In the genomic region with DNA sequence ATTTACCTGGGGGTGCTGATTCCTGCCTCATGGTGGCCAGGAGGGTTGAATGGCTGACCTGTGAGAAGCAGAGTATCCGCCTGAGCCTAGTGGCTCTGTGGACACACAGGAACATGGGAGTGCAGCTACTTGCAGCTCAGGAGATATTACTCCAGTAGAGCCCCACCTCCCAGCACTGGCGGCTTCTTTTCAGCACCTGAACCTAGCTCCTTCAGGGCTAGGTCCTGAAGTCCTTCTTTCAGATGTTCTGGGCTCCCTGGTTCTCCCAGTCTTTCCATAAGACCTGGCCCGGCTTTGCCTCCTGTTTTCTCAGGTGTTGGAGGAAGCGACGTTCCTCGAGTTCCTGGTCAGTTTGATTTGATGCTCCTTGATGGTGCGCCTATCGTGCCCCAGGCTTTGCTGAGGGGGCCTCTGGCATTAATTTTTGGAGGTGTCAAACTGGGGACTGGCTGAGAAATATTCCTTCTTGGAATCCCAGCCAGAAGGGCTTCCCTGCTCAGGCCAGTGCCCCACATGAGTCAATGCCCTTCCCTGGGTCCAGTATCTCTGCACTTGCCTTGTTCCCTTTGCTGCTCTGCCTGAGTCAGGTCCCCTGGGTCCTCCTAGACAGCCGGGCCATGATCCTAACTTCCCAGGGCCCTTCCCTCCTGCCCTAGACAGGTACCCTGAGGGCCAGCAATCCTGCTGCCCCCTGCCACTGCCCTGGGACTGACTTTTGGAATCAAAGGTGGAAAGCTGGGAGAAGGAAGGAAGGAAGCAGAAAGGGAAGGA, we compare ENCODE assay signal across 20 cellular contexts.
DNase-seq lines count a peak whose midpoint lies in the region; ATAC-seq, FAIRE-seq and TF ChIP-seq lines count a peak whose summit lies in the region.
"Had no signal": no experiment of that assay in that cellular context is flagged by ENCODE, and none has a peak within 500 bp of the region (broad histone marks: within the 10 kb centered on the region; RNA-seq: fewer than 3 reads in every experiment).

No MANE protein-coding gene starts in this region.

- H3K4me2 ChIP-seq in HepG2 (ENCODE audit: low read depth, low read length), result no peak overlapping the region
- H3K4me2 ChIP-seq: KMS-11 had no signal

- peaks cover 5 to 64% of the 10 kb centered on the region in 2 experiments; a peak in 4 of 5 replicates for H3K27me3 ChIP-seq in HepG2 (ENCODE audit: control insufficient read depth in 1 of 2, insufficient read depth in 2 of 2, low read length in 2 of 2)
- no peaks in the 10 kb centered on the region for H3K27me3 ChIP-seq in right lobe of liver
- H3K27me3 ChIP-seq in gastroesophageal sphincter, result no peaks in the 10 kb centered on the region
- peaks cover 19% of the 10 kb centered on the region for H3K27me3 ChIP-seq in lower lobe of right lung (ENCODE audit: low read depth)
- H3K27me3 ChIP-seq: stomach had no signal

- no peak overlapping the region for H3K4me3 Mint-ChIP-seq in activated CD8-positive, alpha-beta memory T cell treated with anti-CD3 and anti-CD28 coated beads, Interleukin-2, amount 10 ng/mL, durations not matched to agents 7 days and 5 days
- H3K4me3 Mint-ChIP-seq: activated B cell treated with CpG ODN at 0.5 μM for 24 hours; activated CD4-positive, alpha-beta memory T cell treated with anti-CD3 and anti-CD28 coated beads for 36 hours; dendritic cell treated with granulocyte-macrophage colony-stimulating factor and Interleukin-4, amounts not matched to agents 40 ng/mL and 50 ng/mL, for 4 days had no signal

- 56% methylated on average over 9 of the region's 9 CpGs for WGBS in HepG2 (ENCODE audit: low lambda C conversion rate)
- WGBS in right lobe of liver (ENCODE audit: insufficient coverage, low coverage, low lambda C conversion rate, missing lambda C conversion rate), result 84% methylated on average over 6 of the region's 9 CpGs
- 80 to 87% methylated on average over 1 to 4 of the region's 9 CpGs for WGBS in gastroesophageal sphincter (ENCODE audit: low coverage in 1 of 2), 2 donors

- CTCF ChIA-PET in HepG2 (lab: Yijun Ruan, JAX; ENCODE audit: low intra/inter-chr PET ratio, low total read pairs), result no interaction called here
- CTCF ChIA-PET in activated CD8-positive, alpha-beta memory T cell treated with anti-CD3 and anti-CD28 coated beads, Interleukin-2, amount 10 ng/mL, durations not matched to agents 7 days and 5 days (lab: Charles Lee), result no interaction called here

- peaks cover 17% of the 10 kb centered on the region for H3K27me3 Mint-ChIP-seq in activated CD8-positive, alpha-beta memory T cell treated with anti-CD3 and anti-CD28 coated beads, Interleukin-2, amount 10 ng/mL, durations not matched to agents 7 days and 5 days

- no peaks in the 10 kb centered on the region for H3K9me3 Mint-ChIP-seq in activated CD8-positive, alpha-beta memory T cell treated with anti-CD3 and anti-CD28 coated beads, Interleukin-2, amount 10 ng/mL, durations not matched to agents 7 days and 5 days (ENCODE audit: low read depth)
- H3K9me3 Mint-ChIP-seq: activated B cell treated with CpG ODN at 0.5 μM for 24 hours; activated CD4-positive, alpha-beta memory T cell treated with anti-CD3 and anti-CD28 coated beads for 36 hours; dendritic cell treated with granulocyte-macrophage colony-stimulating factor and Interleukin-4, amounts not matched to agents 40 ng/mL and 50 ng/mL, for 4 days had no signal

- no peaks in the 10 kb centered on the region for H4K20me1 ChIP-seq in HepG2 (ENCODE audit: insufficient read depth, low read length)

- TF ChIP-seq POLR2A in HepG2 (IDR thresholded peaks at IDR 0.05; ENCODE audit: insufficient read depth in 1 of 2, low read depth in 2 of 2, low read length in 2 of 2) (no peak), right lobe of liver (IDR thresholded peaks at IDR 0.05) (no peak), gastroesophageal sphincter (IDR thresholded peaks at IDR 0.05) (no peak)

- H3K4me1 ChIP-seq in HepG2 (ENCODE audit: insufficient read depth, low read length), result peaks cover 41% of the 10 kb centered on the region
- H3K4me1 ChIP-seq in right lobe of liver, result no peaks in the 10 kb centered on the region
- peaks cover 14 to 73% (median 40%) of the 10 kb centered on the region in 3 donors for H3K4me1 ChIP-seq in gastroesophageal sphincter
- H3K4me1 ChIP-seq in lower lobe of right lung, result peaks cover 35% of the 10 kb centered on the region

- in situ Hi-C loops in HepG2 (cut with HindIII; ENCODE audit: extremely low pct_ligation_motif_present, low pct_unique_long_range_greater_than_20kb), result no loop called here

- H3K27ac ChIP-seq in HepG2 (ENCODE audit: extremely low read length, insufficient read depth, low read length) (no peak overlapping the region), right lobe of liver (no peak overlapping the region), gastroesophageal sphincter (peak overlapping the region in 3 of 4 donors; percentile 86 to 90 (median 87)), lower lobe of right lung (no peak overlapping the region)
- H3K27ac ChIP-seq: C4-2B, KMS-11, stomach, upper lobe of right lung had no signal

- no peak for FAIRE-seq in HepG2 (lab: Jason Lieb, UNC)

- peaks cover 1% of the 10 kb centered on the region for H3K4me1 Mint-ChIP-seq in activated CD8-positive, alpha-beta memory T cell treated with anti-CD3 and anti-CD28 coated beads, Interleukin-2, amount 10 ng/mL, durations not matched to agents 7 days and 5 days
- H3K4me1 Mint-ChIP-seq: activated B cell treated with CpG ODN at 0.5 μM for 24 hours had no signal

- BruUV-seq in HepG2 (replicated peaks; lab: Mats Ljungman, UMichigan), result no TSS peak

- ATAC-seq in HepG2 (peak; percentile 10; the same call in 1 of the 3 replicates), right lobe of liver (no peak), gastroesophageal sphincter (no peak), omental fat pad (ENCODE audit: low FRiP score) (no peak), HG02678 (IDR thresholded peaks at IDR 0.05; ENCODE audit: unreplicated experiment) (no peak), GM18870 (IDR thresholded peaks at IDR 0.05; ENCODE audit: unreplicated experiment) (no peak), lower lobe of right lung (no peak)
- no peak for ATAC-seq in activated CD8-positive, alpha-beta memory T cell treated with anti-CD3 and anti-CD28 coated beads, Interleukin-2, amount 10 ng/mL, durations not matched to agents 7 days and 5 days
- ATAC-seq: upper lobe of right lung had no signal

- H3K9me3 ChIP-seq in HepG2 (ENCODE audit: low read length) (no peaks in the 10 kb centered on the region), right lobe of liver (no peaks in the 10 kb centered on the region), gastroesophageal sphincter (no peaks in the 10 kb centered on the region), lower lobe of right lung (no peaks in the 10 kb centered on the region)
- H3K9me3 ChIP-seq: stomach, upper lobe of right lung had no signal

- no peak overlapping the region for H3K9ac ChIP-seq in HepG2 (ENCODE audit: insufficient read depth, low read depth, low read length)
- H3K9ac ChIP-seq: KMS-11 had no signal

- DNase-seq in HepG2 (ENCODE audit: low spot score) (no peak), right lobe of liver (no peak), omental fat pad (ENCODE audit: low spot score) (peak; percentile 18), lower lobe of right lung (no peak)
- no peak for DNase-seq in activated CD8-positive, alpha-beta memory T cell treated with anti-CD3 and anti-CD28 coated beads, Interleukin-2, amount 10 ng/mL, durations not matched to agents 7 days and 5 days
- DNase-seq: ACHN; activated B cell treated with CpG ODN at 0.5 μM for 24 hours; activated CD4-positive, alpha-beta memory T cell treated with anti-CD3 and anti-CD28 coated beads for 36 hours; activated gamma-delta T cell; MV-4-11; NCI-H187; stomach; T1000; upper lobe of right lung had no signal

- TF ChIP-seq RAD21 in HepG2 (CRISPR knock-in tag; IDR thresholded peaks at IDR 0.05), result no peak

- intact Hi-C loops in HepG2 (cut with micrococcal nuclease; ENCODE audit: unreplicated experiment), result no loop called here
- intact Hi-C loops in right lobe of liver (cut with DNase I), result no loop called here
- intact Hi-C loops in lower lobe of right lung (cut with DNase I), result no loop called here

- H3K36me3 ChIP-seq in HepG2 (replicated peaks in 1 of 2; ENCODE audit: control insufficient read depth in 1 of 2, insufficient read depth in 2 of 2, low read length in 2 of 2) (no peaks in the 10 kb centered on the region), right lobe of liver (no peaks in the 10 kb centered on the region), gastroesophageal sphincter (no peaks in the 10 kb centered on the region), lower lobe of right lung (no peaks in the 10 kb centered on the region)
- H3K36me3 ChIP-seq: stomach, upper lobe of right lung had no signal

- TF ChIP-seq EP300 in HepG2 (IDR thresholded peaks at IDR 0.05; ENCODE audit: low read depth in 2 of 2, low read length in 2 of 2) (no peak), HepG2 (CRISPR knock-in tag; IDR thresholded peaks at IDR 0.05; ENCODE audit: borderline replicate concordance) (no peak), gastroesophageal sphincter (IDR thresholded peaks at IDR 0.05) (no peak)

- no peaks in the 10 kb centered on the region for H3K79me2 ChIP-seq in HepG2 (ENCODE audit: insufficient read depth, low read length)

- POLR2A ChIA-PET in HepG2 (lab: Yijun Ruan, JAX), result no interaction called here

- no peaks in the 10 kb centered on the region for H3K36me3 Mint-ChIP-seq in activated CD8-positive, alpha-beta memory T cell treated with anti-CD3 and anti-CD28 coated beads, Interleukin-2, amount 10 ng/mL, durations not matched to agents 7 days and 5 days
- H3K36me3 Mint-ChIP-seq: activated CD4-positive, alpha-beta memory T cell treated with anti-CD3 and anti-CD28 coated beads for 36 hours had no signal

- no peak overlapping the region for H3K4me3 ChIP-seq in HepG2 (replicated peaks in 1 of 3; ENCODE audit: insufficient read depth in 1 of 3, low read depth in 2 of 3, low read length in 3 of 3)
- H3K4me3 ChIP-seq in right lobe of liver, result no peak overlapping the region
- H3K4me3 ChIP-seq in gastroesophageal sphincter, result no peak overlapping the region
- no peak overlapping the region for H3K4me3 ChIP-seq in lower lobe of right lung
- H3K4me3 ChIP-seq: stomach, upper lobe of right lung had no signal

- TF ChIP-seq CTCF in HepG2 (CRISPR knock-in tag; IDR thresholded peaks at IDR 0.05) (no peak), right lobe of liver (IDR thresholded peaks at IDR 0.05) (no peak), gastroesophageal sphincter (IDR thresholded peaks at IDR 0.05) (no peak), omental fat pad (IDR thresholded peaks at IDR 0.05) (no peak), lower lobe of right lung (IDR thresholded peaks at IDR 0.05) (no peak)

- no peak overlapping the region for H3K27ac Mint-ChIP-seq in activated CD8-positive, alpha-beta memory T cell treated with anti-CD3 and anti-CD28 coated beads, Interleukin-2, amount 10 ng/mL, durations not matched to agents 7 days and 5 days
- H3K27ac Mint-ChIP-seq: activated B cell treated with CpG ODN at 0.5 μM for 24 hours; activated CD4-positive, alpha-beta memory T cell treated with anti-CD3 and anti-CD28 coated beads for 36 hours; dendritic cell treated with granulocyte-macrophage colony-stimulating factor and Interleukin-4, amounts not matched to agents 40 ng/mL and 50 ng/mL, for 4 days had no signal

- H2AFZ ChIP-seq in HepG2 (ENCODE audit: low read length), result no peak overlapping the region

TF ChIP-seq in HepG2, 621 proteins besides CTCF, POLR2A, EP300 and RAD21:
- TF ChIP-seq SALL1 (CRISPR knock-in tag; IDR thresholded peaks at IDR 0.05), result no peak

Comparison
In these comparisons a context has a peak if more than half of its experiments do, and no peak if none do; other contexts are left out.
1. H3K27ac ChIP-seq: peak in gastroesophageal sphincter (3 of 4); none in HepG2 (single experiment), right lobe of liver (0 of 3) and lower lobe of right lung (single experiment).